In the genomic region with DNA sequence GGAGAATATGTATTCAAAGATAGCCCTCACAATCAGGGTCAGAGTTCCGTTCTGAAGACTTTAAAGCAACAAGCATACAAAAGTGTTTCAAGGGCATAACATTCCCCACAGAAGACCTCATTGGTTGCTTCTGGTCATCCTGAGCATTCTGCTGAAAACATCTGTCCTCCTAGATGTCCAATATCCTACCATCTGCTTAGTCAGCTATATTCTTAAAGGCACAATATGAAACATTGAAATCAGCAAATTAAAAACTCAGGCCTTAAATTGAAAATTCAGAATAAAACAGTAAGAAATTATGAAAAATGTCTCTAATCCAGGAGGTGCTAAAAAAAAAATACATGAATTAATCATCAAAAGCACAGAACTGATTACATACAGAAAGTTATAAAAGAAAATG, we compare ENCODE assay signal across 20 cellular contexts.
DNase-seq lines count a peak whose midpoint lies in the region; ATAC-seq, FAIRE-seq and TF ChIP-seq lines count a peak whose summit lies in the region.
"Had no signal": no experiment of that assay in that cellular context is flagged by ENCODE, and none has a peak within 500 bp of the region (broad histone marks: within the 10 kb centered on the region; RNA-seq: fewer than 3 reads in every experiment).

No MANE protein-coding gene starts in this region.

- H4K8ac ChIP-seq in IMR-90 (ENCODE audit: low read depth in 2 of 2, low read length in 2 of 2), result no peak overlapping the region
- H4K8ac ChIP-seq in H1 (ENCODE audit: extremely low read depth, insufficient read depth, low read length), result no peak overlapping the region

- dilution Hi-C loops in IMR-90 (cut with HindIII; ENCODE audit: low sequenced_read_pairs, unreplicated experiment), result no loop called here

- H4K5ac ChIP-seq in IMR-90 (ENCODE audit: low read depth, low read length), result no peak overlapping the region
- no peak overlapping the region for H4K5ac ChIP-seq in H1 (ENCODE audit: insufficient read length, low read depth, low read length)

- H2AK5ac ChIP-seq in IMR-90 (ENCODE audit: low read depth, low read length), result no peak overlapping the region
- H2AK5ac ChIP-seq in H1 (ENCODE audit: low read depth, low read length), result no peak overlapping the region

- no peak overlapping the region for H3K4me3 Mint-ChIP-seq in activated T-cell treated with anti-CD3 and anti-CD28 coated beads, Interleukin-2, amount 50 U/mL, for 72 hours
- H3K4me3 Mint-ChIP-seq: B cell; CD8-positive, alpha-beta T cell; H9 had no signal

- H2AFZ ChIP-seq in IMR-90 (replicated peaks; ENCODE audit: low read length, poor library complexity) (no peak overlapping the region), H1 (ENCODE audit: low read length) (no peak overlapping the region)

- no peak for TF ChIP-seq EP300 in H1 (IDR thresholded peaks at IDR 0.05; ENCODE audit: borderline replicate concordance in 1 of 2, low read depth in 2 of 2, low read length in 2 of 2)
- TF ChIP-seq EP300 in ovary (IDR thresholded peaks at IDR 0.05), result no peak

- no peaks in the 10 kb centered on the region for H3K9me1 ChIP-seq in IMR-90 (ENCODE audit: insufficient read depth, low read length)

- no peaks in the 10 kb centered on the region for H3K36me3 Mint-ChIP-seq in activated T-cell treated with anti-CD3 and anti-CD28 coated beads, Interleukin-2, amount 50 U/mL, for 72 hours (ENCODE audit: insufficient read depth in 2 of 2)
- H3K36me3 Mint-ChIP-seq: CD8-positive, alpha-beta T cell had no signal

- no peak overlapping the region for H2AK9ac ChIP-seq in IMR-90 (replicated peaks; ENCODE audit: low read depth, low read length, poor library complexity)

- H3K4ac ChIP-seq in IMR-90 (ENCODE audit: low read depth, low read length), result no peak overlapping the region
- H3K4ac ChIP-seq in H1 (replicated peaks; ENCODE audit: insufficient read length, low read depth, low read length), result no peak overlapping the region

- no peak for DNase-seq in activated T-cell treated with anti-CD3 and anti-CD28 coated beads, Interleukin-2, amount 50 U/mL, for 72 hours
- DNase-seq in activated T-cell treated with anti-CD3 and anti-CD28 coated beads for 4 hours, result no peak
- no peak for DNase-seq in IMR-90
- DNase-seq in H1 (ENCODE audit: low read depth in 1 of 2, low spot score in 2 of 2), result no peak
- DNase-seq in cerebellar cortex (ENCODE audit: low spot score), result no peak
- no peak for DNase-seq in ovary
- DNase-seq: 8988T; Calu3; CD8-positive, alpha-beta T cell; DMS 273 treated with DMSO at 0.1 percent for 48 hours; DMS53; DND-41; EL; GOT3; H9 had no signal

- TF ChIP-seq RAD21 in IMR-90 (IDR thresholded peaks at IDR 0.05; ENCODE audit: low read length) (no peak), H1 (IDR thresholded peaks at IDR 0.05 in 1 of 2, conservative IDR thresholded peaks at IDR 0.05 in 1 of 2; ENCODE audit: low read depth in 2 of 2, low read length in 2 of 2) (no peak)

- H3K27ac ChIP-seq in IMR-90 (ENCODE audit: insufficient read depth, low read length) (no peak overlapping the region), H1 (ENCODE audit: low read depth, low read length) (no peak overlapping the region), ovary (no peak overlapping the region)
- H3K27ac ChIP-seq: BLaER1 treated with 17β-estradiol and CSF1 and Interleukin-3, amounts not matched to agents 10 nM and 100 nM had no signal

- no peak for FAIRE-seq in H1 (lab: Jason Lieb, UNC)
- FAIRE-seq: GM12878, HTR-8/SVneo had no signal

- no peak overlapping the region for H3K56ac ChIP-seq in IMR-90 (ENCODE audit: extremely low read depth, insufficient read depth, low read length)
- no peak overlapping the region for H3K56ac ChIP-seq in H1 (replicated peaks; ENCODE audit: insufficient read length, low read depth, low read length)

- CTCF ChIA-PET in IMR-90 (lab: Yijun Ruan, JAX) (no interaction called here), H1 (lab: Charles Lee; ENCODE audit: partially characterized antibody) (no interaction called here)

- H3K18ac ChIP-seq in IMR-90 (ENCODE audit: low read depth, low read length) (no peak overlapping the region), H1 (ENCODE audit: extremely low read depth, low read length) (no peak overlapping the region)

- in situ Hi-C loops in IMR-90 (cut with MboI; ENCODE audit: low sequenced_read_pairs), result no loop called here

- WGBS in IMR-90 (ENCODE audit: extremely low coverage in 2 of 2, insufficient read length in 1 of 2), 2 experiments, result 60% methylated on average over 1 of the region's 1 CpG; no CpG with 5 or more reads in 1 of the 2 experiments
- 80% methylated on average over 1 of the region's 1 CpG; no CpG with 5 or more reads in 1 of the 2 experiments for WGBS in H1 (ENCODE audit: extremely low coverage in 1 of 2, insufficient coverage in 1 of 2, insufficient read length in 1 of 2, insufficient replicate concordance in 2 of 2, low coverage in 1 of 2, low lambda C conversion rate in 2 of 2, missing lambda C conversion rate in 1 of 2), 2 experiments
- 23 to 32% (median 29%) methylated on average over 1 of the region's 1 CpG for whole genome bisulfite sequencing in ovary, 3 donors

- TF ChIP-seq CTCF in IMR-90 (conservative IDR thresholded peaks at IDR 0.05; ENCODE audit: low read depth, low read length) (no peak), H1 (IDR thresholded peaks at IDR 0.05; ENCODE audit: control extremely low read depth in 1 of 3, insufficient read depth in 1 of 3, low read depth in 1 of 3, low read length in 3 of 3) (no peak), ovary (IDR thresholded peaks at IDR 0.05) (no peak)

- H3K23ac ChIP-seq in IMR-90 (ENCODE audit: low read depth, low read length), result no peak overlapping the region
- no peak overlapping the region for H3K23ac ChIP-seq in H1 (ENCODE audit: insufficient read length)

- no peaks in the 10 kb centered on the region; a peak in 1 of 4 replicates for H3K79me2 ChIP-seq in H1 (ENCODE audit: control insufficient read depth in 1 of 2, insufficient read depth in 2 of 2, low read length in 2 of 2)

- H3K4me2 ChIP-seq in IMR-90 (ENCODE audit: low read depth, low read length), result no peak overlapping the region
- H3K4me2 ChIP-seq in H1 (ENCODE audit: insufficient read depth in 1 of 2, low read depth in 2 of 2, low read length in 2 of 2), result no peak overlapping the region
- H3K4me2 ChIP-seq: BLaER1 treated with 17β-estradiol and CSF1 and Interleukin-3, amounts not matched to agents 10 nM and 100 nM had no signal

- TF ChIP-seq POLR2A in IMR-90 (IDR thresholded peaks at IDR 0.05; ENCODE audit: low read depth, low read length), result no peak
- no peak for TF ChIP-seq POLR2A in H1 (IDR thresholded peaks at IDR 0.05; ENCODE audit: control extremely low read depth in 1 of 2, low read depth in 2 of 2, low read length in 2 of 2)
- no peak for TF ChIP-seq POLR2A in ovary (IDR thresholded peaks at IDR 0.05)

- intact Hi-C loops in IMR-90 (cut with micrococcal nuclease), result no loop called here
- intact Hi-C loops in ovary (cut with DNase I), result no loop called here

- H3K27ac Mint-ChIP-seq in activated T-cell treated with anti-CD3 and anti-CD28 coated beads, Interleukin-2, amount 50 U/mL, for 72 hours, result peak overlapping the region; percentile 15
- H3K27ac Mint-ChIP-seq: B cell; CD8-positive, alpha-beta T cell; H9 had no signal

- H4K91ac ChIP-seq in IMR-90 (ENCODE audit: insufficient read depth, low read depth, low read length), result no peak overlapping the region
- H4K91ac ChIP-seq in H1 (replicated peaks; ENCODE audit: insufficient read length, low read length), result no peak overlapping the region

- no peak overlapping the region for H3K14ac ChIP-seq in IMR-90 (replicated peaks; ENCODE audit: low read depth, low read length)
- no peak overlapping the region for H3K14ac ChIP-seq in H1 (ENCODE audit: insufficient read length)

- H3K4me1 ChIP-seq in IMR-90 (ENCODE audit: control insufficient read depth, insufficient read depth, low read length), result no peaks in the 10 kb centered on the region
- H3K4me1 ChIP-seq in H1 (replicated peaks in 1 of 4; ENCODE audit: control insufficient read depth in 3 of 4, insufficient read depth in 4 of 4, low read length in 3 of 4), result peaks cover 0 to 14% (median 3%) of the 10 kb centered on the region in 4 experiments; a peak in 3 of 7 replicates
- H3K4me1 ChIP-seq in ovary (ENCODE audit: insufficient read depth), result no peaks in the 10 kb centered on the region
- H3K4me1 ChIP-seq: BLaER1 treated with 17β-estradiol and CSF1 and Interleukin-3, amounts not matched to agents 10 nM and 100 nM had no signal

- no peak overlapping the region for H2BK120ac ChIP-seq in IMR-90 (ENCODE audit: low read depth, low read length)
- no peak overlapping the region for H2BK120ac ChIP-seq in H1 (replicated peaks; ENCODE audit: low read depth, low read length)

- H3K79me1 ChIP-seq in IMR-90 (ENCODE audit: low read depth in 1 of 2, low read length in 2 of 2) (no peaks in the 10 kb centered on the region), H1 (ENCODE audit: low read depth, low read length) (no peaks in the 10 kb centered on the region)

- POLR2A ChIA-PET in IMR-90 (lab: Charles Lee; ENCODE audit: unreplicated experiment), result no interaction called here
- POLR2A ChIA-PET in H1 (lab: Charles Lee; ENCODE audit: partially characterized antibody), result interaction anchor here (1.0 kb wide), 1 partner anchor 73 kb away, joined by 5 read pairs; no protein-coding TSS in a partner anchor

- no peak overlapping the region for H3K4me3 ChIP-seq in IMR-90 (ENCODE audit: insufficient read depth, low read depth, low read length)
- H3K4me3 ChIP-seq in H1 (ENCODE audit: extremely low read depth in 1 of 4, insufficient read depth in 2 of 4, low read depth in 3 of 4, low read length in 4 of 4), result no peak overlapping the region
- H3K4me3 ChIP-seq in ovary, result no peak overlapping the region
- H3K4me3 ChIP-seq: BLaER1 treated with 17β-estradiol and CSF1 and Interleukin-3, amounts not matched to agents 10 nM and 100 nM; GM12878 had no signal

- no TSS peak for BruUV-seq in IMR-90 (replicated peaks; lab: Mats Ljungman, UMichigan)

- H4K20me1 ChIP-seq in IMR-90 (ENCODE audit: insufficient read depth, low read length) (no peaks in the 10 kb centered on the region), H1 (replicated peaks in 1 of 2; ENCODE audit: control insufficient read depth in 1 of 2, insufficient read depth in 2 of 2, low read length in 2 of 2) (no peaks in the 10 kb centered on the region)
- H4K20me1 ChIP-seq: BLaER1 treated with 17β-estradiol and CSF1 and Interleukin-3, amounts not matched to agents 10 nM and 100 nM had no signal

- no peak for ATAC-seq in activated T-cell treated with anti-CD3 and anti-CD28 coated beads, Interleukin-2, amount 50 U/mL, for 72 hours (replicated peaks in 1 of 2)
- ATAC-seq in IMR-90 (ENCODE audit: low read depth) (no peak), HG03095 (IDR thresholded peaks at IDR 0.05; ENCODE audit: unreplicated experiment) (no peak)
- ATAC-seq: CD8-positive, alpha-beta T cell; GM12878 had no signal

- H3K27me3 ChIP-seq in IMR-90 (ENCODE audit: control insufficient read depth, insufficient read depth, low read length), result no peaks in the 10 kb centered on the region
- H3K27me3 ChIP-seq in H1 (replicated peaks in 1 of 4; ENCODE audit: control insufficient read depth in 3 of 4, extremely low read depth in 1 of 4, insufficient read depth in 3 of 4, low read length in 3 of 4), result no peaks in the 10 kb centered on the region
- no peaks in the 10 kb centered on the region for H3K27me3 ChIP-seq in ovary
- H3K27me3 ChIP-seq: BLaER1 treated with 17β-estradiol and CSF1 and Interleukin-3, amounts not matched to agents 10 nM and 100 nM had no signal

- no peaks in the 10 kb centered on the region for H3K4me1 Mint-ChIP-seq in activated T-cell treated with anti-CD3 and anti-CD28 coated beads, Interleukin-2, amount 50 U/mL, for 72 hours (ENCODE audit: low read depth)
- H3K4me1 Mint-ChIP-seq: B cell had no signal

- no peaks in the 10 kb centered on the region for H3K27me3 Mint-ChIP-seq in activated T-cell treated with anti-CD3 and anti-CD28 coated beads, Interleukin-2, amount 50 U/mL, for 72 hours (ENCODE audit: low read depth)
- H3K27me3 Mint-ChIP-seq: B cell had no signal

- H3K36me3 ChIP-seq in IMR-90 (ENCODE audit: control insufficient read depth, insufficient read depth, low read length) (no peaks in the 10 kb centered on the region), H1 (ENCODE audit: control insufficient read depth in 2 of 4, insufficient read depth in 4 of 4, low read length in 3 of 4) (peaks cover 0 to 16% (median 0%) of the 10 kb centered on the region in 4 experiments; a peak in 1 of 8 replicates), ovary (no peaks in the 10 kb centered on the region)
- H3K36me3 ChIP-seq: BLaER1 treated with 17β-estradiol and CSF1 and Interleukin-3, amounts not matched to agents 10 nM and 100 nM had no signal

- no peaks in the 10 kb centered on the region for H3K23me2 ChIP-seq in H1 (ENCODE audit: low read depth, low read length)

- peaks cover 2% of the 10 kb centered on the region; the same call in 1 of the 2 replicates for H3K9me3 ChIP-seq in IMR-90 (ENCODE audit: control insufficient read depth, insufficient read depth, low read length)
- H3K9me3 ChIP-seq in H1 (ENCODE audit: insufficient read depth in 2 of 2, low read depth in 1 of 2, low read length in 1 of 2), result no peaks in the 10 kb centered on the region
- H3K9me3 ChIP-seq in ovary, result no peaks in the 10 kb centered on the region
- H3K9me3 ChIP-seq: BLaER1 treated with 17β-estradiol and CSF1 and Interleukin-3, amounts not matched to agents 10 nM and 100 nM had no signal

- no peak overlapping the region for H3K9ac ChIP-seq in IMR-90 (ENCODE audit: low read depth, low read length)
- H3K9ac ChIP-seq in H1 (replicated peaks in 1 of 4; ENCODE audit: extremely low read depth in 1 of 4, low read depth in 3 of 4, low read length in 3 of 4), result no peak overlapping the region
- H3K9ac ChIP-seq: BLaER1 treated with 17β-estradiol and CSF1 and Interleukin-3, amounts not matched to agents 10 nM and 100 nM had no signal

- H2BK5ac ChIP-seq in IMR-90 (ENCODE audit: low read depth, low read length, poor library complexity, severe bottlenecking) (no peak overlapping the region), H1 (ENCODE audit: low read depth, low read length) (no peak overlapping the region)

- H2BK20ac ChIP-seq in IMR-90 (ENCODE audit: low read depth, low read length) (no peak overlapping the region), H1 (ENCODE audit: low read length) (no peak overlapping the region)

- H3K9me3 Mint-ChIP-seq in activated T-cell treated with anti-CD3 and anti-CD28 coated beads, Interleukin-2, amount 50 U/mL, for 72 hours, result peaks cover 4 to 8% of the 10 kb centered on the region in 2 donors
- H3K9me3 Mint-ChIP-seq: H9 had no signal

- H2BK15ac ChIP-seq in IMR-90 (ENCODE audit: low read depth, low read length) (no peak overlapping the region), H1 (ENCODE audit: low read length) (no peak overlapping the region)

- no peak overlapping the region for H2BK12ac ChIP-seq in H1 (ENCODE audit: low read depth, low read length)
